Comparison of ENCODE assay signal across 25 cellular contexts in the genomic region with DNA sequence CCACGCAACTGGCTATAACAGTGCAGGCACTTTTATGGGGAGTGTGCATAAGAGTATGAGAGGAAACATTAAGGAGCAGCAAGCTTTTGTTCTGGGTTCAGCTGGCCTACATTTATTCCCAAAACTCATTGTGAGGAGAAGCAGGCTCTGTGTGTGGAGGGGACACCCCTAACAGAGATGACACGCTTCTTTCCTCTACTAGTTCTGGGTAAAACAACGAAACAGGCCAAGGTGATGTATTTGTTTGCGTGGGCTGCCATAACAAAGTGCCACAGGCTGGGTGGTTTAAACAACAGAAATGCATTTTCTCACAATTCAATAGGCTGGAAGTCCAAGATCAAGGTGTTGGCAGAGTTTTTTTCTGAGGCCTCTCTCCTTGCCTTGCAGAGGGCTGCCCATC.
"Had no signal": no experiment of that assay in that cellular context is flagged by ENCODE, and none has a peak within 500 bp of the region (broad histone marks: within the 10 kb centered on the region; RNA-seq: fewer than 3 reads in every experiment).

No MANE protein-coding gene starts in this region.

- H3K4me1 Mint-ChIP-seq: natural killer cell; stimulated activated memory B cell treated with anti-CD40 and anti-IgM and Interleukin-4, amounts not matched to agents 10 μg/mL and 1 μg/mL and 100 μg/mL, for 72 hours had no signal

- H3K27me3 Mint-ChIP-seq: dendritic cell treated with granulocyte-macrophage colony-stimulating factor and Interleukin-4, amounts not matched to agents 40 ng/mL and 50 ng/mL, for 4 days; type B pancreatic cell had no signal

- H3K36me3 Mint-ChIP-seq: natural killer cell; stimulated activated memory B cell treated with anti-CD40 and anti-IgM and Interleukin-4, amounts not matched to agents 10 μg/mL and 1 μg/mL and 100 μg/mL, for 72 hours; type B pancreatic cell had no signal

- DNase-seq: colonic mucosa; effector CD8-positive, alpha-beta T cell; endodermal cell; foreskin fibroblast; gastrocnemius medialis; head of caudate nucleus; left ventricle myocardium superior; lower lobe of right lung; natural killer cell; occipital lobe; ovary; posterior cingulate gyrus; psoas muscle; right cardiac atrium; sigmoid colon; stimulated activated CD4-positive, alpha-beta T cell treated with anti-CD3 and anti-CD28 coated beads, Interleukin-2, amount 100 ng/mL, for 24 hours; stimulated activated CD4-positive, alpha-beta T cell treated with anti-CD3 and anti-CD28 coated beads, Interleukin-4, amount 100 ng/mL, for 24 hours; stomach; testis; tibial artery had no signal

- ATAC-seq: esophagus mucosa; gastrocnemius medialis; left ventricle myocardium superior; lower lobe of right lung; natural killer cell; psoas muscle; right cardiac atrium; stimulated activated memory B cell treated with anti-CD40 and anti-IgM and Interleukin-4, amounts not matched to agents 10 μg/mL and 1 μg/mL and 100 μg/mL, for 72 hours had no signal

- H3K27ac ChIP-seq: colonic mucosa, epithelial cell of prostate, gastrocnemius medialis, lower lobe of right lung, ovary, psoas muscle, sigmoid colon, stomach, testis, tibial artery had no signal

- H3K27ac Mint-ChIP-seq: dendritic cell treated with granulocyte-macrophage colony-stimulating factor and Interleukin-4, amounts not matched to agents 40 ng/mL and 50 ng/mL, for 4 days; endodermal cell; natural killer cell; stimulated activated memory B cell treated with anti-CD40 and anti-IgM and Interleukin-4, amounts not matched to agents 10 μg/mL and 1 μg/mL and 100 μg/mL, for 72 hours; type B pancreatic cell had no signal

- H3K4me3 Mint-ChIP-seq: dendritic cell treated with granulocyte-macrophage colony-stimulating factor and Interleukin-4, amounts not matched to agents 40 ng/mL and 50 ng/mL, for 4 days; endodermal cell; natural killer cell; stimulated activated memory B cell treated with anti-CD40 and anti-IgM and Interleukin-4, amounts not matched to agents 10 μg/mL and 1 μg/mL and 100 μg/mL, for 72 hours; type B pancreatic cell had no signal

- H3K9me3 Mint-ChIP-seq: dendritic cell treated with granulocyte-macrophage colony-stimulating factor and Interleukin-4, amounts not matched to agents 40 ng/mL and 50 ng/mL, for 4 days had no signal
